9 cellular contexts compared by ENCODE assay signal in genomic region chr11:110294509-110294908, GRCh38. TPM values are rescaled to one million over a fixed set of nuclear protein-coding genes. Genes with fewer than 3 reads are reported as not detected.
A peak's percentile ranks its signal among the peaks of the same experiment; 100 is the strongest.
DNase-seq lines count a peak whose midpoint lies in the region; ATAC-seq, FAIRE-seq and TF ChIP-seq lines count a peak whose summit lies in the region.
"Had no signal": no experiment of that assay in that cellular context is flagged by ENCODE, and none has a peak within 500 bp of the region (broad histone marks: within the 10 kb centered on the region; RNA-seq: fewer than 3 reads in every experiment).

No MANE protein-coding gene starts in this region.

- TF ChIP-seq CTCF in activated CD8-positive, alpha-beta T cell treated with anti-CD3 and anti-CD28 coated beads for 36 hours (IDR thresholded peaks at IDR 0.05) = no peak
- no peak for TF ChIP-seq CTCF in glutamatergic neuron (IDR thresholded peaks at IDR 0.05; ENCODE audit: partially characterized antibody, unreplicated experiment)

- H3K4me3 Mint-ChIP-seq in T-helper 1 cell treated with Interleukin-12 subunit alpha and Interleukin-12 subunit beta and Interleukin-4 antibody, amounts not matched to agents 30 μg/mL and 1 μg/mL, for 36 hours = peak overlapping the region; percentile 92
- H3K4me3 Mint-ChIP-seq in activated CD8-positive, alpha-beta T cell treated with anti-CD3 and anti-CD28 coated beads for 36 hours = peak overlapping the region; percentile 82
- peak overlapping the region; percentile 92 for H3K4me3 Mint-ChIP-seq in glutamatergic neuron (ENCODE audit: unreplicated experiment)
- peak overlapping the region; percentile 89 to 94 for H3K4me3 Mint-ChIP-seq in stimulated activated naive CD8-positive, alpha-beta T cell treated with anti-CD3 and anti-CD28 coated beads, Interleukin-15, amount 100 ng/mL, for 72 hours

- POLR2A ChIA-PET in activated CD8-positive, alpha-beta T cell treated with anti-CD3 and anti-CD28 coated beads for 36 hours (lab: Charles Lee) = no interaction called here

- intact Hi-C loops in activated CD8-positive, alpha-beta T cell treated with anti-CD3 and anti-CD28 coated beads for 36 hours (cut with micrococcal nuclease) = no loop called here

- FAIRE-seq in urothelium cell line (lab: Jason Lieb, UNC) = no peak

- CTCF ChIA-PET in activated CD8-positive, alpha-beta T cell treated with anti-CD3 and anti-CD28 coated beads for 36 hours (lab: Charles Lee) = no interaction called here

- no peaks in the 10 kb centered on the region for H3K27me3 Mint-ChIP-seq in T-helper 1 cell treated with Interleukin-12 subunit alpha and Interleukin-12 subunit beta and Interleukin-4 antibody, amounts not matched to agents 30 μg/mL and 1 μg/mL, for 36 hours (ENCODE audit: low read depth)
- H3K27me3 Mint-ChIP-seq in activated CD8-positive, alpha-beta T cell treated with anti-CD3 and anti-CD28 coated beads for 36 hours = no peaks in the 10 kb centered on the region
- H3K27me3 Mint-ChIP-seq in glutamatergic neuron (ENCODE audit: unreplicated experiment) = peaks cover 2% of the 10 kb centered on the region
- no peaks in the 10 kb centered on the region for H3K27me3 Mint-ChIP-seq in stimulated activated naive CD8-positive, alpha-beta T cell treated with anti-CD3 and anti-CD28 coated beads, Interleukin-15, amount 100 ng/mL, for 72 hours

- no peak for ATAC-seq in activated CD8-positive, alpha-beta T cell treated with anti-CD3 and anti-CD28 coated beads for 36 hours
- ATAC-seq in stimulated activated naive CD8-positive, alpha-beta T cell treated with anti-CD3 and anti-CD28 coated beads, Interleukin-15, amount 100 ng/mL, for 72 hours = no peak

- H3K36me3 Mint-ChIP-seq in T-helper 1 cell treated with Interleukin-12 subunit alpha and Interleukin-12 subunit beta and Interleukin-4 antibody, amounts not matched to agents 30 μg/mL and 1 μg/mL, for 36 hours (ENCODE audit: low read depth) = peaks cover 12% of the 10 kb centered on the region
- peaks cover 12% of the 10 kb centered on the region for H3K36me3 Mint-ChIP-seq in activated CD8-positive, alpha-beta T cell treated with anti-CD3 and anti-CD28 coated beads for 36 hours (ENCODE audit: low read depth)
- peaks cover 6% of the 10 kb centered on the region for H3K36me3 Mint-ChIP-seq in glutamatergic neuron (ENCODE audit: unreplicated experiment)

- no peak overlapping the region for H3K27ac Mint-ChIP-seq in T-helper 1 cell treated with Interleukin-12 subunit alpha and Interleukin-12 subunit beta and Interleukin-4 antibody, amounts not matched to agents 30 μg/mL and 1 μg/mL, for 36 hours
- H3K27ac Mint-ChIP-seq in activated CD8-positive, alpha-beta T cell treated with anti-CD3 and anti-CD28 coated beads for 36 hours = peak overlapping the region; percentile 34
- no peak overlapping the region for H3K27ac Mint-ChIP-seq in glutamatergic neuron (ENCODE audit: unreplicated experiment)
- H3K27ac Mint-ChIP-seq in stimulated activated naive CD8-positive, alpha-beta T cell treated with anti-CD3 and anti-CD28 coated beads, Interleukin-15, amount 100 ng/mL, for 72 hours = no peak overlapping the region

- H3K9me3 Mint-ChIP-seq in T-helper 1 cell treated with Interleukin-12 subunit alpha and Interleukin-12 subunit beta and Interleukin-4 antibody, amounts not matched to agents 30 μg/mL and 1 μg/mL, for 36 hours = no peaks in the 10 kb centered on the region
- no peaks in the 10 kb centered on the region for H3K9me3 Mint-ChIP-seq in activated CD8-positive, alpha-beta T cell treated with anti-CD3 and anti-CD28 coated beads for 36 hours
- peaks cover 5% of the 10 kb centered on the region for H3K9me3 Mint-ChIP-seq in glutamatergic neuron (ENCODE audit: unreplicated experiment)
- H3K9me3 Mint-ChIP-seq in stimulated activated naive CD8-positive, alpha-beta T cell treated with anti-CD3 and anti-CD28 coated beads, Interleukin-15, amount 100 ng/mL, for 72 hours = peaks cover 0 to 4% of the 10 kb centered on the region in 2 donors

- peaks cover 45% of the 10 kb centered on the region for H3K4me1 Mint-ChIP-seq in T-helper 1 cell treated with Interleukin-12 subunit alpha and Interleukin-12 subunit beta and Interleukin-4 antibody, amounts not matched to agents 30 μg/mL and 1 μg/mL, for 36 hours (ENCODE audit: low read depth)
- peaks cover 42% of the 10 kb centered on the region for H3K4me1 Mint-ChIP-seq in activated CD8-positive, alpha-beta T cell treated with anti-CD3 and anti-CD28 coated beads for 36 hours (ENCODE audit: low read depth)
- peaks cover 6% of the 10 kb centered on the region for H3K4me1 Mint-ChIP-seq in glutamatergic neuron (ENCODE audit: low read depth, unreplicated experiment)
- peaks cover 66% of the 10 kb centered on the region for H3K4me1 Mint-ChIP-seq in stimulated activated naive CD8-positive, alpha-beta T cell treated with anti-CD3 and anti-CD28 coated beads, Interleukin-15, amount 100 ng/mL, for 72 hours

- DNase-seq in T-helper 1 cell = no peak
- no peak for DNase-seq in activated CD8-positive, alpha-beta T cell treated with anti-CD3 and anti-CD28 coated beads for 36 hours
- DNase-seq in glutamatergic neuron = no peak
- no peak for DNase-seq in stimulated activated naive CD8-positive, alpha-beta T cell treated with anti-CD3 and anti-CD28 coated beads, Interleukin-15, amount 100 ng/mL, for 72 hours
- DNase-seq in urothelium cell line (ENCODE audit: low spot score) = no peak
- DNase-seq in GF-D8 (lab: John Stamatoyannopoulos, UW) = no peak
- DNase-seq in cerebellar nuclear complex (lab: John Stamatoyannopoulos, UW) = no peak
- DNase-seq: C1 segment of cervical spinal cord had no signal

RNA-seq across cellular contexts. Expression of gene RDX, which starts 1.9 kb away (rescaled TPM):
- total RNA-seq in activated CD8-positive, alpha-beta T cell treated with anti-CD3 and anti-CD28 coated beads for 36 hours = 10 to 100 TPM; 37.8 to 41.2 TPM
- 71.7 TPM for total RNA-seq in glutamatergic neuron (ENCODE audit: unreplicated experiment)
